In the genomic region with DNA sequence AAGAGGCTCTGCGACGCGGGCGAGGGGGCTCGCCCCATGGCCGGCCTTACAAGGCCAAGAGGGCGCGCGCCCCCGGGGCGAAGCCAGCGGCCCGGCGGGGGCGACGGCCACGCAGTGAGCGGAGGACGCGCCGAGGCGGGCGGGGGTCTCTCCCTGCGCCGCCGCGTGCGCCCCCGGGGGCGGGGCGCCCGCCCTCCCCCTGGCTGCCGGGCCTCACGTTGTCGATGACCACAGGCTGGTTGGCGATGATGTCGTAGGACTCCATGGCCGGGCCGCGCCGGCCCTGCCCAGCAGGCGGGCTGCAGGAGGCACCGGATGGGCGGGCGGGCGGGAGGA, we compare ENCODE assay signal across 2 cellular contexts.
TF ChIP-seq lines count a peak whose summit lies in the region.

No MANE protein-coding gene starts in this region.

TF ChIP-seq in A549, 52 proteins besides CTCF, POLR2A, EP300 and RAD21:
- no peak for TF ChIP-seq RFX5 (IDR thresholded peaks at IDR 0.05)
- 0 out of 2 replicates have a peak, but pooled peaks have one; percentile 31 for TF ChIP-seq HOXB5 (CRISPR knock-in tag; IDR thresholded peaks at IDR 0.05)
- no peak for TF ChIP-seq TP53 (CRISPR knock-in tag; IDR thresholded peaks at IDR 0.05)
- peak; percentile 26; the same call in 1 of the 2 replicates for TF ChIP-seq PHF8 (IDR thresholded peaks at IDR 0.05; ENCODE audit: borderline replicate concordance, low read depth)
TF ChIP-seq in A549: peak in this region for 2.

TF ChIP-seq in GM23338, 12 proteins besides CTCF, POLR2A, EP300 and RAD21:
- TF ChIP-seq ZNF331 (CRISPR knock-in tag; IDR thresholded peaks at IDR 0.05; ENCODE audit: low read depth) (no peak), CREB1 (CRISPR knock-in tag; IDR thresholded peaks at IDR 0.05; ENCODE audit: low read depth) (no peak), STAT1 (IDR thresholded peaks at IDR 0.05; ENCODE audit: unreplicated experiment) (no peak), POLR2AphosphoS5 (IDR thresholded peaks at IDR 0.05; ENCODE audit: low read depth) (no peak), JUNB (IDR thresholded peaks at IDR 0.05; ENCODE audit: unreplicated experiment) (no peak), NANOG (IDR thresholded peaks at IDR 0.05; ENCODE audit: borderline replicate concordance) (no peak), ZNF114 (CRISPR knock-in tag; IDR thresholded peaks at IDR 0.05) (no peak), ETS1 (IDR thresholded peaks at IDR 0.05) (no peak), ZNF462 (CRISPR knock-in tag; IDR thresholded peaks at IDR 0.05) (no peak), EZH2phosphoT487 (IDR thresholded peaks at IDR 0.05; ENCODE audit: unreplicated experiment) (no peak), EZH2 (IDR thresholded peaks at IDR 0.05; ENCODE audit: low read depth, unreplicated experiment) (no peak)
- TF ChIP-seq, protein P1, sequence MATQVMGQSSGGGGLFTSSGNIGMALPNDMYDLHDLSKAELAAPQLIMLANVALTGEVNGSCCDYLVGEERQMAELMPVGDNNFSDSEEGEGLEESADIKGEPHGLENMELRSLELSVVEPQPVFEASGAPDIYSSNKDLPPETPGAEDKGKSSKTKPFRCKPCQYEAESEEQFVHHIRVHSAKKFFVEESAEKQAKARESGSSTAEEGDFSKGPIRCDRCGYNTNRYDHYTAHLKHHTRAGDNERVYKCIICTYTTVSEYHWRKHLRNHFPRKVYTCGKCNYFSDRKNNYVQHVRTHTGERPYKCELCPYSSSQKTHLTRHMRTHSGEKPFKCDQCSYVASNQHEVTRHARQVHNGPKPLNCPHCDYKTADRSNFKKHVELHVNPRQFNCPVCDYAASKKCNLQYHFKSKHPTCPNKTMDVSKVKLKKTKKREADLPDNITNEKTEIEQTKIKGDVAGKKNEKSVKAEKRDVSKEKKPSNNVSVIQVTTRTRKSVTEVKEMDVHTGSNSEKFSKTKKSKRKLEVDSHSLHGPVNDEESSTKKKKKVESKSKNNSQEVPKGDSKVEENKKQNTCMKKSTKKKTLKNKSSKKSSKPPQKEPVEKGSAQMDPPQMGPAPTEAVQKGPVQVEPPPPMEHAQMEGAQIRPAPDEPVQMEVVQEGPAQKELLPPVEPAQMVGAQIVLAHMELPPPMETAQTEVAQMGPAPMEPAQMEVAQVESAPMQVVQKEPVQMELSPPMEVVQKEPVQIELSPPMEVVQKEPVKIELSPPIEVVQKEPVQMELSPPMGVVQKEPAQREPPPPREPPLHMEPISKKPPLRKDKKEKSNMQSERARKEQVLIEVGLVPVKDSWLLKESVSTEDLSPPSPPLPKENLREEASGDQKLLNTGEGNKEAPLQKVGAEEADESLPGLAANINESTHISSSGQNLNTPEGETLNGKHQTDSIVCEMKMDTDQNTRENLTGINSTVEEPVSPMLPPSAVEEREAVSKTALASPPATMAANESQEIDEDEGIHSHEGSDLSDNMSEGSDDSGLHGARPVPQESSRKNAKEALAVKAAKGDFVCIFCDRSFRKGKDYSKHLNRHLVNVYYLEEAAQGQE (IDR thresholded peaks at IDR 0.05; ENCODE audit: unreplicated experiment): no peak
